In the genomic region with DNA sequence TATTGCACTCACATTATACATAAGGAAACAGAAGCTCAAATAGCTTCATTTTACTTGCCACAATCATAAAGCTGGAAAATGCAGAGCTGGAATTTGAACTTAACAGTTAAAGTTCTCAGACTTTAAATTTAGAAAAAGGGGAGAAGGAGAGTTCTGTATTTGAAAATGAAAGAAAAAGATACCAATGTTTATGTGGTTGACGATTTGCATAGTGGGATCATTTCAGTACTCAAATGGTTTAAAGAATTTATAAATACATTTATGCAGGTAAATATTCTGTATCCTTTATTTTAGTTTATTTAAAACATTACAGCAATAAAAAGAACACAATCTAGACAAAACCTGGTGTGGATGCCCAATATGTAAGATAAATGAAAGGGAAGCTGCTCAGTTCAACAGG, we compare ENCODE assay signal across 23 cellular contexts. TPM values are rescaled to one million over a fixed set of nuclear protein-coding genes. Genes with fewer than 3 reads are reported as not detected.
DNase-seq lines count a peak whose midpoint lies in the region; ATAC-seq and TF ChIP-seq lines count a peak whose summit lies in the region.
"Had no signal": no experiment of that assay in that cellular context is flagged by ENCODE, and none has a peak within 500 bp of the region (broad histone marks: within the 10 kb centered on the region; RNA-seq: fewer than 3 reads in every experiment).

No MANE protein-coding gene starts in this region.

- H2AFZ ChIP-seq in Loucy (ENCODE audit: low read length): 0 out of 2 replicates have a peak overlapping the region, but pooled peaks have one; percentile 19

- no peaks in the 10 kb centered on the region for H3K27me3 Mint-ChIP-seq in osteocyte (ENCODE audit: unreplicated experiment)
- H3K27me3 Mint-ChIP-seq in CD4-positive, alpha-beta memory T cell: peaks cover 0 to 1% of the 10 kb centered on the region in 2 donors
- H3K27me3 Mint-ChIP-seq: activated T-helper 17 cell treated with anti-CD3 and anti-CD28 coated beads, Interleukin-2, amount 50 U/mL, for 72 hours had no signal

- ATAC-seq in GM18499 (IDR thresholded peaks at IDR 0.05; ENCODE audit: insufficient read depth, unreplicated experiment): peak; percentile 53
- peak; percentile 51 for ATAC-seq in GM19324 (IDR thresholded peaks at IDR 0.05; ENCODE audit: low FRiP score, unreplicated experiment)
- peak; percentile 40 for ATAC-seq in HG02759 (IDR thresholded peaks at IDR 0.05; ENCODE audit: unreplicated experiment)
- no peak for ATAC-seq in gastroesophageal sphincter
- ATAC-seq in esophagus mucosa: no peak
- ATAC-seq: activated T-helper 17 cell treated with anti-CD3 and anti-CD28 coated beads, Interleukin-2, amount 50 U/mL, for 72 hours had no signal

- TF ChIP-seq POLR2A in gastroesophageal sphincter (IDR thresholded peaks at IDR 0.05): no peak

- no peak for TF ChIP-seq EP300 in gastroesophageal sphincter (IDR thresholded peaks at IDR 0.05)

- POLR2A ChIA-PET in CD4-positive, alpha-beta memory T cell (lab: Charles Lee; ENCODE audit: partially characterized antibody): no interaction called here

- WGBS in gastroesophageal sphincter (ENCODE audit: low coverage in 1 of 2), 2 donors: 77 to 81% methylated on average over 1 of the region's 1 CpG

- H3K4me1 Mint-ChIP-seq in osteocyte (ENCODE audit: unreplicated experiment): peaks cover 26% of the 10 kb centered on the region
- H3K4me1 Mint-ChIP-seq in CD4-positive, alpha-beta memory T cell: peaks cover under 1 to 11% (median 3%) of the 10 kb centered on the region in 4 donors

- H3K4me2 ChIP-seq in Loucy (ENCODE audit: low read depth, low read length, poor library complexity, severe bottlenecking): peak overlapping the region; percentile 13

- no peaks in the 10 kb centered on the region for H3K36me3 Mint-ChIP-seq in osteocyte (ENCODE audit: unreplicated experiment)
- no peaks in the 10 kb centered on the region for H3K36me3 Mint-ChIP-seq in CD4-positive, alpha-beta memory T cell

- H3K36me3 ChIP-seq in Loucy (ENCODE audit: insufficient read depth, low read length) (no peaks in the 10 kb centered on the region), gastroesophageal sphincter (no peaks in the 10 kb centered on the region)
- H3K36me3 ChIP-seq in CD4-positive, alpha-beta memory T cell (ENCODE audit: insufficient read depth, low read length): no peaks in the 10 kb centered on the region
- H3K36me3 ChIP-seq: neutrophil, sigmoid colon, tibial artery had no signal

- no peaks in the 10 kb centered on the region for H3K79me2 ChIP-seq in Loucy (ENCODE audit: insufficient read depth, low read length)

- no peaks in the 10 kb centered on the region for H3K9me3 Mint-ChIP-seq in osteocyte (ENCODE audit: unreplicated experiment)
- H3K9me3 Mint-ChIP-seq in CD4-positive, alpha-beta memory T cell: no peaks in the 10 kb centered on the region
- H3K9me3 Mint-ChIP-seq: activated T-helper 17 cell treated with anti-CD3 and anti-CD28 coated beads, Interleukin-2, amount 50 U/mL, for 72 hours had no signal

- H4K20me1 ChIP-seq in Loucy (ENCODE audit: insufficient read depth, low read length, poor library complexity, severe bottlenecking): no peaks in the 10 kb centered on the region

- intact Hi-C loops in CD4-positive, alpha-beta memory T cell (cut with micrococcal nuclease): no loop called here

- H3K27ac ChIP-seq in gastroesophageal sphincter: no peak overlapping the region
- H3K27ac ChIP-seq in CD4-positive, alpha-beta memory T cell (ENCODE audit: low read depth, low read length): no peak overlapping the region
- H3K27ac ChIP-seq: neutrophil, sigmoid colon, tibial artery had no signal

- no peak overlapping the region for H3K4me3 Mint-ChIP-seq in osteocyte (ENCODE audit: unreplicated experiment)
- peak overlapping the region in 2 of 8 donors; percentile 6 to 10 for H3K4me3 Mint-ChIP-seq in CD4-positive, alpha-beta memory T cell
- H3K4me3 Mint-ChIP-seq: activated T-helper 17 cell treated with anti-CD3 and anti-CD28 coated beads, Interleukin-2, amount 50 U/mL, for 72 hours had no signal

- H3K27ac Mint-ChIP-seq in osteocyte (ENCODE audit: unreplicated experiment): no peak overlapping the region
- no peak overlapping the region for H3K27ac Mint-ChIP-seq in CD4-positive, alpha-beta memory T cell
- H3K27ac Mint-ChIP-seq: activated T-helper 17 cell treated with anti-CD3 and anti-CD28 coated beads, Interleukin-2, amount 50 U/mL, for 72 hours had no signal

- no peak overlapping the region for H3K9ac ChIP-seq in Loucy (ENCODE audit: low read depth, low read length, poor library complexity, severe bottlenecking)

- H3K27me3 ChIP-seq in Loucy (ENCODE audit: insufficient read depth, low read length, poor library complexity, severe bottlenecking) (no peaks in the 10 kb centered on the region), gastroesophageal sphincter (no peaks in the 10 kb centered on the region)
- no peaks in the 10 kb centered on the region for H3K27me3 ChIP-seq in CD4-positive, alpha-beta memory T cell (ENCODE audit: insufficient read depth, low read length)
- H3K27me3 ChIP-seq: neutrophil, sigmoid colon, tibial artery had no signal

- CTCF ChIA-PET in CD4-positive, alpha-beta memory T cell (lab: Charles Lee; ENCODE audit: partially characterized antibody): interaction anchor here (2.0 kb wide), 1 partner anchor 11 kb away, joined by 5 read pairs; no protein-coding TSS in a partner anchor

- no peaks in the 10 kb centered on the region for H3F3A ChIP-seq in Loucy (ENCODE audit: low read depth)

- no peak for TF ChIP-seq CTCF in Loucy (conservative IDR thresholded peaks at IDR 0.05; ENCODE audit: low read length)
- no peak for TF ChIP-seq CTCF in gastroesophageal sphincter (IDR thresholded peaks at IDR 0.05)
- TF ChIP-seq CTCF in osteocyte (IDR thresholded peaks at IDR 0.05): no peak

- no peaks in the 10 kb centered on the region for H3K9me2 ChIP-seq in Loucy (replicated peaks; ENCODE audit: low read depth, low read length)

- no peak for DNase-seq in osteocyte (ENCODE audit: extremely low spot score, unreplicated experiment)
- DNase-seq in CD4-positive, alpha-beta memory T cell: no peak
- DNase-seq: activated CD4-positive, alpha-beta T cell treated with anti-CD3 and anti-CD28 coated beads, Interleukin-2, amount 50 U/mL, for 4 hours; anterior cingulate cortex; COR-L47; head of caudate nucleus; islet precursor cell; KBM-7; NCI-H1417; NCI-H2227 treated with DMSO at 0.1 percent for 48 hours; sigmoid colon; stimulated activated CD8-positive, alpha-beta memory T cell treated with anti-CD3 and anti-CD28 coated beads, Interleukin-4, amount 100 ng/mL, for 48 hours; T1000; tibial artery had no signal

- H3K4me3 ChIP-seq in Loucy (ENCODE audit: low read length, poor library complexity, severe bottlenecking) (no peak overlapping the region), gastroesophageal sphincter (no peak overlapping the region)
- no peak overlapping the region for H3K4me3 ChIP-seq in CD4-positive, alpha-beta memory T cell (ENCODE audit: low read length in 2 of 2)
- H3K4me3 ChIP-seq: sigmoid colon, tibial artery had no signal

- H3K9me3 ChIP-seq in Loucy (ENCODE audit: insufficient read depth, low read depth, low read length) (no peaks in the 10 kb centered on the region), gastroesophageal sphincter (no peaks in the 10 kb centered on the region)
- H3K9me3 ChIP-seq in CD4-positive, alpha-beta memory T cell (ENCODE audit: control insufficient read depth in 1 of 2, low read length in 2 of 2): no peaks in the 10 kb centered on the region
- H3K9me3 ChIP-seq: neutrophil, sigmoid colon, tibial artery had no signal

- H3K4me1 ChIP-seq in Loucy (ENCODE audit: insufficient read depth, low read length, poor library complexity, severe bottlenecking) (peaks cover 7% of the 10 kb centered on the region), gastroesophageal sphincter (peaks cover 0 to 14% (median 5%) of the 10 kb centered on the region in 3 donors)
- H3K4me1 ChIP-seq in CD4-positive, alpha-beta memory T cell (ENCODE audit: insufficient read depth, low read length): no peaks in the 10 kb centered on the region

RNA-seq across cellular contexts. Expression of a gene that starts 25.5 kb away (rescaled TPM):
- 1 to 10 TPM in 2 of 4 donors, under 1 TPM in 2; 0.39 to 4.8 (median 1.9) TPM for total RNA-seq in gastroesophageal sphincter
- total RNA-seq in osteocyte: 0.47 and 1.3 TPM in 2 replicates
- total RNA-seq in CD4-positive, alpha-beta memory T cell: 100 to 1,000 TPM; 114 to 119 TPM
- polyA plus RNA-seq in CD4-positive, alpha-beta memory T cell: 10 to 100 TPM; 69.7 to 76.6 TPM
- total RNA-seq in esophagus mucosa: 0.88 TPM
- total RNA-seq: G401 had no signal

Comparison
In these comparisons a context has a peak if more than half of its experiments do, and no peak if none do; other contexts are left out.
1. ATAC-seq: peak in GM18499 (single experiment), GM19324 (single experiment) and HG02759 (single experiment); none in gastroesophageal sphincter (single experiment) and esophagus mucosa (single experiment).
2. RNA of a gene that starts 25.5 kb away (total RNA-seq): 114 to 119 TPM in CD4-positive, alpha-beta memory T cell; 0.39 to 4.8 TPM in gastroesophageal sphincter, 0.47 to 1.3 TPM in osteocyte and 0.88 TPM in esophagus mucosa (single experiment); every median in the first group is over 10 times any median in the second.